Comparison of ENCODE assay signal across 28 cellular contexts in the genomic region with DNA sequence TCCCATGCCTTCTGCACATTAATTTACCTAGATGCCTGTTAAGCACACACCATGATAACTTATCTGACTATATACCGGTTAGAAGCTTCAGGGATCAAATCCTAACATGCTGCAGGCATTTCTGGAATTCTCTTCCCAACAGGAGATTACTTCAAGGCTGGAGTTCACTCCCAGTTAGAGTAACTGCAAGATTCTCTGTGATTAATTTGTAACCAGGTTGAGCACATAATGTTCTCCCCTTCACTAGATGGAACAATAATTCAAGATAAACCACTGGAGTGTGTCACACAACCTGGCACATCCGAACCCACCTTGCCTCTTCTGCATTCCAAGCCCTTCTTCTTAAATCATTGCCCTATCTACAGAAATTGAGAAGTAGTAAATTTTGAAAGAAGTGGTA. TPM values are rescaled to one million over a fixed set of nuclear protein-coding genes. Genes with fewer than 3 reads are reported as not detected.
A peak's percentile ranks its signal among the peaks of the same experiment; 100 is the strongest.
DNase-seq lines count a peak whose midpoint lies in the region; ATAC-seq, FAIRE-seq and TF ChIP-seq lines count a peak whose summit lies in the region.
"Had no signal": no experiment of that assay in that cellular context is flagged by ENCODE, and none has a peak within 500 bp of the region (broad histone marks: within the 10 kb centered on the region; RNA-seq: fewer than 3 reads in every experiment).

No MANE protein-coding gene starts in this region.

- ATAC-seq in HepG2 (no peak), mucosa of descending colon (peak; percentile 83), GM21367 (IDR thresholded peaks at IDR 0.05; ENCODE audit: unreplicated experiment) (no peak), HG03439 (IDR thresholded peaks at IDR 0.05; ENCODE audit: unreplicated experiment) (no peak)
- ATAC-seq: activated naive CD8-positive, alpha-beta T cell treated with anti-CD3 and anti-CD28 coated beads, Interleukin-2, amount 50 U/mL, for 24 hours; esophagus mucosa; gastrocnemius medialis; Panc1 had no signal

- no peak overlapping the region for H3K27ac ChIP-seq in liver (ENCODE audit: low read depth in 1 of 2, low read length in 2 of 2)
- no peak overlapping the region for H3K27ac ChIP-seq in HepG2 (ENCODE audit: extremely low read length, insufficient read depth, low read length)
- H3K27ac ChIP-seq: gastrocnemius medialis had no signal

- BruUV-seq in HepG2 (replicated peaks; lab: Mats Ljungman, UMichigan), result no TSS peak

- TF ChIP-seq CTCF in liver (IDR thresholded peaks at IDR 0.05; ENCODE audit: low read depth, low read length, missing input control) (no peak), HepG2 (CRISPR knock-in tag; IDR thresholded peaks at IDR 0.05) (no peak), mucosa of descending colon (IDR thresholded peaks at IDR 0.05) (no peak)

- no peak for TF ChIP-seq POLR2A in HepG2 (IDR thresholded peaks at IDR 0.05; ENCODE audit: insufficient read depth in 1 of 2, low read depth in 2 of 2, low read length in 2 of 2)

- no peak for FAIRE-seq in HepG2 (lab: Jason Lieb, UNC)
- FAIRE-seq: A204.1, TTC549 had no signal

- intact Hi-C loops in HepG2 (cut with micrococcal nuclease; ENCODE audit: unreplicated experiment) (loop anchor here (10.0 kb wide), 1 partner anchor 1391 kb away; no protein-coding TSS in a partner anchor), mucosa of descending colon (cut with DNase I, micrococcal nuclease) (no loop called here)

- no peaks in the 10 kb centered on the region for H3K79me2 ChIP-seq in HepG2 (ENCODE audit: insufficient read depth, low read length)

- no peak overlapping the region for H3K4me3 ChIP-seq in liver (ENCODE audit: low read depth in 1 of 3, low read length in 3 of 3)
- no peak overlapping the region for H3K4me3 ChIP-seq in HepG2 (replicated peaks in 1 of 3; ENCODE audit: insufficient read depth in 1 of 3, low read depth in 2 of 3, low read length in 3 of 3)
- no peak overlapping the region for H3K4me3 ChIP-seq in mucosa of descending colon
- H3K4me3 ChIP-seq: gastrocnemius medialis, lung had no signal

- 23% methylated on average over 2 of the region's 2 CpGs for WGBS in liver
- 74% methylated on average over 2 of the region's 2 CpGs for WGBS in HepG2 (ENCODE audit: low lambda C conversion rate)

- H2AFZ ChIP-seq in HepG2 (ENCODE audit: low read length), result no peak overlapping the region

- H3K9ac ChIP-seq in liver (ENCODE audit: low read depth in 1 of 2, low read length in 2 of 2), result no peak overlapping the region
- H3K9ac ChIP-seq in HepG2 (ENCODE audit: insufficient read depth, low read depth, low read length), result no peak overlapping the region

- no peaks in the 10 kb centered on the region for H3K36me3 ChIP-seq in liver (ENCODE audit: control insufficient read depth in 4 of 4, insufficient read depth in 3 of 4, low read depth in 1 of 4, low read length in 3 of 4)
- H3K36me3 ChIP-seq in HepG2 (replicated peaks in 1 of 2; ENCODE audit: control insufficient read depth in 1 of 2, insufficient read depth in 2 of 2, low read length in 2 of 2), result no peaks in the 10 kb centered on the region
- no peaks in the 10 kb centered on the region for H3K36me3 ChIP-seq in mucosa of descending colon (ENCODE audit: low read depth)
- H3K36me3 ChIP-seq: BE2C, gastrocnemius medialis had no signal

- no peaks in the 10 kb centered on the region for H3K27me3 ChIP-seq in liver (ENCODE audit: control insufficient read depth in 4 of 4, insufficient read depth in 4 of 4, low read length in 3 of 4)
- H3K27me3 ChIP-seq in HepG2 (ENCODE audit: control insufficient read depth in 1 of 2, insufficient read depth in 2 of 2, low read length in 2 of 2), result no peaks in the 10 kb centered on the region
- H3K27me3 ChIP-seq: BE2C, gastrocnemius medialis had no signal

- TF ChIP-seq EP300 in HepG2 (IDR thresholded peaks at IDR 0.05; ENCODE audit: low read depth in 2 of 2, low read length in 2 of 2) (no peak), HepG2 (CRISPR knock-in tag; IDR thresholded peaks at IDR 0.05; ENCODE audit: borderline replicate concordance) (no peak)

- POLR2A ChIA-PET in HepG2 (lab: Yijun Ruan, JAX), result no interaction called here

- DNase-seq in HepG2 (ENCODE audit: low spot score), result no peak
- peak; percentile 42 for DNase-seq in glomerular visceral epithelial cell (ENCODE audit: extremely low spot score)
- DNase-seq in mucosa of descending colon, result no peak
- no peak for DNase-seq in pons (ENCODE audit: low spot score)
- no peak for DNase-seq in NCI-H446 (lab: John Stamatoyannopoulos, UW)
- DNase-seq: activated gamma-delta T cell; activated naive CD8-positive, alpha-beta T cell treated with anti-CD3 and anti-CD28 coated beads, Interleukin-2, amount 50 U/mL, for 24 hours; BE2C; DMS79 treated with DMSO at 0.1 percent for 48 hours; effector CD8-positive, alpha-beta T cell; gastrocnemius medialis; H7; hypothalamus; Karpas-422; NCI-H1694 treated with DMSO at 0.1 percent for 48 hours; NCI-H2171 treated with DMSO at 0.1 percent for 48 hours; NCI-H526; nucleus accumbens; trophoblast cell had no signal

- no peaks in the 10 kb centered on the region for H4K20me1 ChIP-seq in HepG2 (ENCODE audit: insufficient read depth, low read length)

- CTCF ChIA-PET in HepG2 (lab: Yijun Ruan, JAX; ENCODE audit: low intra/inter-chr PET ratio, low total read pairs), result no interaction called here

- H3K4me2 ChIP-seq in HepG2 (ENCODE audit: low read depth, low read length), result no peak overlapping the region

- in situ Hi-C loops in HepG2 (cut with HindIII; ENCODE audit: extremely low pct_ligation_motif_present, low pct_unique_long_range_greater_than_20kb), result no loop called here

- H3K9me3 ChIP-seq in liver (ENCODE audit: control insufficient read depth in 4 of 4, low read length in 3 of 4) (no peaks in the 10 kb centered on the region), HepG2 (ENCODE audit: low read length) (peaks cover 19% of the 10 kb centered on the region), mucosa of descending colon (peaks cover 6% of the 10 kb centered on the region)
- H3K9me3 ChIP-seq: BE2C, gastrocnemius medialis had no signal

- H3K4me1 ChIP-seq in liver (ENCODE audit: control insufficient read depth in 4 of 4, insufficient read depth in 4 of 4, low read length in 3 of 4), result peaks cover 1 to 13% (median 11%) of the 10 kb centered on the region in 4 donors
- H3K4me1 ChIP-seq in HepG2 (ENCODE audit: insufficient read depth, low read length), result peaks cover 34% of the 10 kb centered on the region
- peaks cover 7% of the 10 kb centered on the region for H3K4me1 ChIP-seq in mucosa of descending colon (ENCODE audit: low read depth)
- H3K4me1 ChIP-seq: BE2C, gastrocnemius medialis had no signal

- TF ChIP-seq RAD21 in liver (IDR thresholded peaks at IDR 0.05) (peak; percentile 5 to 20), HepG2 (CRISPR knock-in tag; IDR thresholded peaks at IDR 0.05) (no peak)

TF ChIP-seq in liver, 16 proteins besides CTCF, POLR2A, EP300 and RAD21:
- peak; percentile 52 for TF ChIP-seq SP1 (IDR thresholded peaks at IDR 0.05)
- TF ChIP-seq HNF4A (conservative IDR thresholded peaks at IDR 0.05), result peak in 1 of 2 donors; percentile 36
- no peak for TF ChIP-seq YY1 (IDR thresholded peaks at IDR 0.05)
- TF ChIP-seq EGR1 (IDR thresholded peaks at IDR 0.05; ENCODE audit: low read depth in 2 of 2), result no peak

TF ChIP-seq in HepG2, 621 proteins besides CTCF, POLR2A, EP300 and RAD21 (continues in another document):
- TF ChIP-seq KDM3A (CRISPR knock-in tag; IDR thresholded peaks at IDR 0.05; ENCODE audit: low read depth), result no peak
- TF ChIP-seq EEA1 (CRISPR knock-in tag; IDR thresholded peaks at IDR 0.05; ENCODE audit: borderline replicate concordance), result no peak
- no peak for TF ChIP-seq NBN (conservative IDR thresholded peaks at IDR 0.05)
- TF ChIP-seq, protein P1, sequence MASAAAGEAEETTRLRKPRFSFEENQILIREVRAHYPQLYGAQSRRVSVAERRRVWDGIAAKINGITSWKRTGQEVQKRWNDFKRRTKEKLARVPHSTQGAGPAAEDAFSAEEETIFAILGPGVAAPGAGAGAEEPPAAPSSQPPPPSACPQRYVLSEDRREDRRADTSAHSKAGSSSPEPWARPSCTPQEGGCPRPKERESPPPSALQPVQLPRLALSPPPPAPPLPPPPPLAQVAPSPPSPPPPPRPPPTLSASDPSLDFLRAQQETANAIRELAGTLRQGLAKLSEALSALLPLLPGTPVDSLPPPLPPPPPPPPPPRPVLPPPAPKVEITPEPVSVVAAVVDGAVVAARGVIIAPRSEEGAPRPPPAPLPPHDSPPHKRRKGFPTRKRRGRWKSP (CRISPR knock-in tag; IDR thresholded peaks at IDR 0.05), result no peak

RNA-seq across cellular contexts. Expression of a gene that starts 11.8 kb away (rescaled TPM):
- total RNA-seq in liver (10 to 100 TPM; 16.3 to 41.4 TPM), HepG2 (2016; rRNA removed; fragmentation: Illumina TruSeq; extraction: Trizol) (74.1 and 97.2 TPM in 2 replicates), mucosa of descending colon (100 to 1,000 TPM in 1 of 3 donors, 10 to 100 TPM in 2; 37.5 to 119 (median 71.9) TPM)
- polyA plus RNA-seq in liver (10 to 100 TPM; 17.5 to 38.9 TPM), HepG2 (2011; rRNA removed) (61.3 and 61.4 TPM in 2 replicates)
- 6.3 and 6.5 TPM in 2 replicates for total RNA-seq in HepG2 (2016; cell fraction: cytosol; rRNA removed; fragmentation: Illumina TruSeq; extraction: Trizol; ENCODE audit: low read depth)
- 73.2 and 99.5 TPM in 2 replicates for total RNA-seq in HepG2 (2016; cell fraction: insoluble cytoplasmic fraction; rRNA removed; fragmentation: Illumina TruSeq; extraction: Trizol)
- 17.5 and 20.7 TPM in 2 replicates for total RNA-seq in HepG2 (2016; cell fraction: membrane; rRNA removed; fragmentation: Illumina TruSeq; extraction: Trizol)
- 94.2 and 98.1 TPM in 2 replicates for total RNA-seq in HepG2 (2016; cell fraction: nucleus; rRNA removed; fragmentation: Illumina TruSeq; extraction: Trizol)
- polyA plus RNA-seq in HepG2 (2011; cell fraction: cytosol; rRNA removed), result 22.5 and 53.3 TPM in 2 replicates
- 14.1 and 24.7 TPM in 2 replicates for polyA plus RNA-seq in HepG2 (2011; cell fraction: nucleus; rRNA removed)
- 55.5 and 59.1 TPM in 2 replicates for polyA plus RNA-seq in HepG2 (2012)
- 3.0 and 3.5 TPM in 2 replicates for polyA plus RNA-seq in HepG2 (2016; cell fraction: cytosol; fragmentation: Illumina TruSeq; extraction: Trizol; ENCODE audit: low read depth)
- polyA plus RNA-seq in HepG2 (2016; cell fraction: insoluble cytoplasmic fraction; fragmentation: Illumina TruSeq; extraction: Trizol; ENCODE audit: low read depth), result 48.3 and 56.0 TPM in 2 replicates
- polyA plus RNA-seq in HepG2 (2016; cell fraction: membrane; fragmentation: Illumina TruSeq; extraction: Trizol; ENCODE audit: low read depth), result 6.8 and 8.4 TPM in 2 replicates
- polyA plus RNA-seq in HepG2 (2016; cell fraction: nucleus; fragmentation: Illumina TruSeq; extraction: Trizol; ENCODE audit: insufficient read depth, low read depth), result 79.8 and 82.7 TPM in 2 replicates
- polyA minus RNA-seq in HepG2 (2011; rRNA and poly(A)+ RNA removed; ENCODE audit: low replicate concordance), result 21.0 TPM in 1 of 2 replicates, not detected in the other
- 30.6 and 42.4 TPM in 2 replicates for polyA minus RNA-seq in HepG2 (2011; cell fraction: cytosol; rRNA and poly(A)+ RNA removed)
- polyA minus RNA-seq in HepG2 (2011; cell fraction: nucleus; rRNA and poly(A)+ RNA removed), result 35.9 and 55.9 TPM in 2 replicates
- total RNA-seq: esophagus mucosa, H7, myocyte had no signal
- polyA plus RNA-seq: lung had no signal
